ENCODE assay signal across 9 cellular contexts in genomic region chr17:65868881-65869280, GRCh38.
"Had no signal": no experiment of that assay in that cellular context is flagged by ENCODE, and none has a peak within 500 bp of the region (broad histone marks: within the 10 kb centered on the region; RNA-seq: fewer than 3 reads in every experiment).

No MANE protein-coding gene starts in this region.

- H2AFZ ChIP-seq: GM23338 had no signal

- DNase-seq: H7, HFFc6, Karpas-422, KBM-7 had no signal

- H3K4me1 ChIP-seq: HAP-1 had no signal

- ATAC-seq: GM23338, HCT116 had no signal

- H3K4me2 ChIP-seq: GM23338, KMS-11 had no signal

- FAIRE-seq: HTR-8/SVneo had no signal

- H3K4me3 ChIP-seq: GM23338, HAP-1 had no signal

- H3K36me3 ChIP-seq: HAP-1 had no signal

- H3K9me3 ChIP-seq: HAP-1 had no signal

- H3K27ac ChIP-seq: KMS-11 had no signal

- H3K9ac ChIP-seq: KMS-11 had no signal
